Comparison of ENCODE assay signal across 8 cellular contexts in the genomic region with DNA sequence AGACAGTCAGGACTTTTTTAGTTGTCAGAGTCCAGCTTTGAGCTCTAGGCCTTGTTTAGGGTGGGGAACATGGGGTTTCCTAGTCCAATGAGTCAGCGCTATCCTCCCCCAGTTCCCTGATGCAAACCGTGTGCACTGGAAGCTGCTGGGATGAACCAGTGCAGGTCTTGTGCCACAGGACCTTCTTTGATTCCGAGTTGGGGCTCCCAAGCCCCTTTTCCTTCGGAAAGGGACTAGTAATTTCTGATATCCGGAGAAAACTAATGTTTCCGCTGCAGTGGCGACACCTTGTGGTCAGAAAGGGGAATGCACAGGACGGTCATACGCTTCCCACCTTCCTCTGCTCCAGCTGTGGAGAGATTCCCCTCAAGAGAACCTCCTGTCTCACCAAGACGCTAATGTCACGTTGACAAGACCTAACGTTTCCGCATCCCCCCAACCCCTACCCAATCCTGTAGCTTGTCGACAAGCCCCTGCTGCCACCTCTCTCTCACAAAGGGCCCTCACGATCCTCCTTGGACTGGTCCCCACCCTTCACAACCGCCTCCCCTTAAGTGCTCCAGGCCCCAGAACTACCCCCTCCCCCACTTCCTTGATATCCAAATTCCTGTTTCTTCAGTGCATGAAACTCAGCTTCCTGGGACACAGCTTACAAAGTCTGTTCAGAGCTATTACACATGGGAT. TPM values are rescaled to one million over a fixed set of nuclear protein-coding genes. Genes with fewer than 3 reads are reported as not detected.
DNase-seq lines count a peak whose midpoint lies in the region; ATAC-seq and TF ChIP-seq lines count a peak whose summit lies in the region.

No MANE protein-coding gene starts in this region.

- peak overlapping the region; percentile 79 for H2AFZ ChIP-seq in mammary epithelial cell (ENCODE audit: low read depth, low read length)

- H3K27ac ChIP-seq in BLaER1 (peak overlapping the region; percentile 34; the same call in 1 of the 2 replicates), mammary epithelial cell (ENCODE audit: insufficient read depth, low read depth, low read length) (no peak overlapping the region)

- H3K4me3 ChIP-seq in BLaER1 = no peak overlapping the region
- H3K4me3 ChIP-seq in WI38 (ENCODE audit: low read depth, low read length) = no peak overlapping the region
- no peak overlapping the region for H3K4me3 ChIP-seq in mammary epithelial cell (replicated peaks in 1 of 3; ENCODE audit: insufficient read depth in 1 of 3, low read depth in 2 of 3, low read length in 3 of 3)

- peak; percentile 12 for DNase-seq in NCI-H2081 treated with DMSO at 0.1 percent for 48 hours (lab: John Stamatoyannopoulos, UW)
- DNase-seq in mammary epithelial cell = peak; percentile 37
- DNase-seq in left colon = peak in 1 of 2 donors; percentile 81
- DNase-seq in stimulated activated CD4-positive, alpha-beta T cell treated with anti-CD3 and anti-CD28 coated beads, Interleukin-2, amount 100 ng/mL, for 4 hours (ENCODE audit: low read depth) = peak; percentile 48

- H4K20me1 ChIP-seq in BLaER1 (no peaks in the 10 kb centered on the region), mammary epithelial cell (ENCODE audit: insufficient read depth, low read length) (no peaks in the 10 kb centered on the region)

- TF ChIP-seq CTCF in WI38 (IDR thresholded peaks at IDR 0.05; ENCODE audit: low read depth, low read length) = peak; percentile 95
- TF ChIP-seq CTCF in mammary epithelial cell (conservative IDR thresholded peaks at IDR 0.05 in 1 of 2, IDR thresholded peaks at IDR 0.05 in 1 of 2; ENCODE audit: extremely low read depth in 1 of 2, insufficient read depth in 1 of 2, low read depth in 1 of 2, low read length in 2 of 2) = peak; percentile 96 to 98

- H3K27me3 ChIP-seq in BLaER1 = no peaks in the 10 kb centered on the region
- no peaks in the 10 kb centered on the region for H3K27me3 ChIP-seq in mammary epithelial cell (ENCODE audit: insufficient read depth, low read length)

- peak; percentile 49 for ATAC-seq in GM21526 (IDR thresholded peaks at IDR 0.05; ENCODE audit: low FRiP score, unreplicated experiment)
- peak; percentile 52 for ATAC-seq in left colon
- no peak for ATAC-seq in HG03196 (IDR thresholded peaks at IDR 0.05; ENCODE audit: unreplicated experiment)

- in situ Hi-C loops in mammary epithelial cell (cut with MboI; ENCODE audit: low sequenced_read_pairs in 2 of 2) = loop anchor here (5.0 to 25.0 kb wide), 3 partner anchors 144 to 478 kb away; no protein-coding TSS in a partner anchor

- H3K36me3 ChIP-seq in BLaER1 (no peaks in the 10 kb centered on the region), mammary epithelial cell (ENCODE audit: insufficient read depth, low read length) (no peaks in the 10 kb centered on the region)

- H3K9me3 ChIP-seq in BLaER1 (no peaks in the 10 kb centered on the region), mammary epithelial cell (replicated peaks; ENCODE audit: insufficient read depth, low read length) (no peaks in the 10 kb centered on the region)

- 12% methylated on average over 11 of the region's 16 CpGs for WGBS in mammary epithelial cell (ENCODE audit: low coverage, missing lambda C conversion rate)

- H3K4me1 ChIP-seq in BLaER1 = peaks cover 7% of the 10 kb centered on the region; the same call in 1 of the 2 replicates
- H3K4me1 ChIP-seq in mammary epithelial cell (ENCODE audit: insufficient read depth, low read length) = peaks cover 4% of the 10 kb centered on the region

- no peaks in the 10 kb centered on the region for H3K79me2 ChIP-seq in mammary epithelial cell (ENCODE audit: insufficient read depth, low read length)

- no TSS peak for BruUV-seq in mammary epithelial cell (replicated peaks; lab: Mats Ljungman, UMichigan)

- H3K4me2 ChIP-seq in BLaER1 = peak overlapping the region; percentile 58
- H3K4me2 ChIP-seq in mammary epithelial cell (ENCODE audit: insufficient read depth, low read depth, low read length) = peak overlapping the region; percentile 16

- dilution Hi-C loops in mammary epithelial cell (cut with HindIII; ENCODE audit: low sequenced_read_pairs) = loop anchor here (25.0 kb wide), 3 partner anchors 172 to 478 kb away; a partner anchor contains a TSS

- H3K9ac ChIP-seq in BLaER1 = peak overlapping the region; percentile 48; the same call in 1 of the 2 replicates
- no peak overlapping the region for H3K9ac ChIP-seq in mammary epithelial cell (ENCODE audit: insufficient read depth, low read length)

- CTCF ChIA-PET in mammary epithelial cell (lab: Charles Lee; ENCODE audit: low non-redundant PET) = interaction anchor here (0.6 to 1.8 kb wide), 7 partner anchors 57 to 614 kb away, joined by 3 to 17 read pairs (median 8); no protein-coding TSS in a partner anchor

- intact Hi-C loops in mammary epithelial cell (cut with micrococcal nuclease) (loop anchor here (1.0 to 5.0 kb wide), 2 partner anchors 149 to 1137 kb away; no protein-coding TSS in a partner anchor), left colon (cut with DNase I, micrococcal nuclease) (loop anchor here in 1 of 2 donors (5.0 kb wide), 2 partner anchors 152 to 177 kb away; no protein-coding TSS in a partner anchor)

RNA-seq across cellular contexts. Expression of a gene that starts 31.0 kb away (rescaled TPM):
- total RNA-seq in mammary epithelial cell (not detected), left colon (100 to 1,000 TPM; 584 to 629 TPM)
- polyA plus RNA-seq in mammary epithelial cell = not detected
- polyA minus RNA-seq in mammary epithelial cell = not detected

RNA-seq across cellular contexts. Expression of a gene that starts 34.7 kb away (rescaled TPM):
- not detected for total RNA-seq in mammary epithelial cell
- not detected for polyA plus RNA-seq in mammary epithelial cell
- polyA minus RNA-seq in mammary epithelial cell = not detected
- under 1 TPM in 1 of 2 donors, not detected in 1; 0.34 TPM for total RNA-seq in left colon

Comparison
In these comparisons a context has a peak if more than half of its experiments do, and no peak if none do; other contexts are left out.
1. RNA of a gene that starts 31.0 kb away (total RNA-seq): 584 to 629 TPM in left colon; not detected in mammary epithelial cell; every median in the first group is over 100 times any median in the second.